1 cellular context compared by ENCODE assay signal in the genomic region with DNA sequence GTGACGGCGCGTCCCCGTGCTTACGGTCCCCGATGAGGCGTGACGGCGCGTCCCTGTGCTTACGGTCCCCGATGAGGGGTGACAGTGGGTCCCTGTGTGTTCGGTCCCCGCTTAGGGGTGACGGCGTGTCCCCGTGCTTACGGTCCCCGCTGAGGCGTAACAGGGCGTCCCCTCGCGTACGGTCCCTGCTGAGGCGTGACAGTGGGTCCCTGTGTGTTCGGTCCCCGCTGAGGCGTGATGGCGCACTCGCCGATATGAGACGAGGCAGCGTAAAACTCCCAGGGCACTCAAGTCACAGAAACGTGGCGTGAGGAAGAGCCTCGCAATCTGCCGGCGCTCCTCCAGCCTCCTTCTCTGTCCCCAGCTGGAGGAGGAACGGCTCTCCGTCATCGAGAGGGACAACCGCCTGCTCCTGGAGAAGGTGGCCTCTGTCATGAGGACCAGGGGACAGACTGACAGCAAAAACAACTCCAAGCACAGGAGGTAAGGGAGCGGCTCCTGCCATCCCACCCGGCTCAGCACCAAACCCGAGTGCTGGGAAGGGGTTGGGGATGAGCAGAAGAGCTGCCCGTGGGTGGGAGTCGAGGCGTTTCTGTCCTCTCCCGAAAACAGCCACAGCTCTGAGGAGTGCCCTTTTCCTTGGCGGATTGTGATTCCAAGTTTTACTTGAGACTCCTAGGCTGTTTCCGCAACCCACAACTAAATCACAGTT.
TF ChIP-seq lines count a peak whose summit lies in the region.

No MANE protein-coding gene starts in this region.

TF ChIP-seq in GM23338, 12 proteins besides CTCF, POLR2A, EP300 and RAD21:
- TF ChIP-seq STAT1 (IDR thresholded peaks at IDR 0.05; ENCODE audit: unreplicated experiment) (no peak), ZNF331 (CRISPR knock-in tag; IDR thresholded peaks at IDR 0.05; ENCODE audit: low read depth) (no peak), EZH2 (IDR thresholded peaks at IDR 0.05; ENCODE audit: low read depth, unreplicated experiment) (no peak), ZNF114 (CRISPR knock-in tag; IDR thresholded peaks at IDR 0.05) (no peak), NANOG (IDR thresholded peaks at IDR 0.05; ENCODE audit: borderline replicate concordance) (no peak), EZH2phosphoT487 (IDR thresholded peaks at IDR 0.05; ENCODE audit: unreplicated experiment) (no peak), CREB1 (CRISPR knock-in tag; IDR thresholded peaks at IDR 0.05; ENCODE audit: low read depth) (no peak), JUNB (IDR thresholded peaks at IDR 0.05; ENCODE audit: unreplicated experiment) (no peak), POLR2AphosphoS5 (IDR thresholded peaks at IDR 0.05; ENCODE audit: low read depth) (no peak)
- TF ChIP-seq, protein P1, sequence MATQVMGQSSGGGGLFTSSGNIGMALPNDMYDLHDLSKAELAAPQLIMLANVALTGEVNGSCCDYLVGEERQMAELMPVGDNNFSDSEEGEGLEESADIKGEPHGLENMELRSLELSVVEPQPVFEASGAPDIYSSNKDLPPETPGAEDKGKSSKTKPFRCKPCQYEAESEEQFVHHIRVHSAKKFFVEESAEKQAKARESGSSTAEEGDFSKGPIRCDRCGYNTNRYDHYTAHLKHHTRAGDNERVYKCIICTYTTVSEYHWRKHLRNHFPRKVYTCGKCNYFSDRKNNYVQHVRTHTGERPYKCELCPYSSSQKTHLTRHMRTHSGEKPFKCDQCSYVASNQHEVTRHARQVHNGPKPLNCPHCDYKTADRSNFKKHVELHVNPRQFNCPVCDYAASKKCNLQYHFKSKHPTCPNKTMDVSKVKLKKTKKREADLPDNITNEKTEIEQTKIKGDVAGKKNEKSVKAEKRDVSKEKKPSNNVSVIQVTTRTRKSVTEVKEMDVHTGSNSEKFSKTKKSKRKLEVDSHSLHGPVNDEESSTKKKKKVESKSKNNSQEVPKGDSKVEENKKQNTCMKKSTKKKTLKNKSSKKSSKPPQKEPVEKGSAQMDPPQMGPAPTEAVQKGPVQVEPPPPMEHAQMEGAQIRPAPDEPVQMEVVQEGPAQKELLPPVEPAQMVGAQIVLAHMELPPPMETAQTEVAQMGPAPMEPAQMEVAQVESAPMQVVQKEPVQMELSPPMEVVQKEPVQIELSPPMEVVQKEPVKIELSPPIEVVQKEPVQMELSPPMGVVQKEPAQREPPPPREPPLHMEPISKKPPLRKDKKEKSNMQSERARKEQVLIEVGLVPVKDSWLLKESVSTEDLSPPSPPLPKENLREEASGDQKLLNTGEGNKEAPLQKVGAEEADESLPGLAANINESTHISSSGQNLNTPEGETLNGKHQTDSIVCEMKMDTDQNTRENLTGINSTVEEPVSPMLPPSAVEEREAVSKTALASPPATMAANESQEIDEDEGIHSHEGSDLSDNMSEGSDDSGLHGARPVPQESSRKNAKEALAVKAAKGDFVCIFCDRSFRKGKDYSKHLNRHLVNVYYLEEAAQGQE (IDR thresholded peaks at IDR 0.05; ENCODE audit: unreplicated experiment): no peak
- TF ChIP-seq, protein P2, sequence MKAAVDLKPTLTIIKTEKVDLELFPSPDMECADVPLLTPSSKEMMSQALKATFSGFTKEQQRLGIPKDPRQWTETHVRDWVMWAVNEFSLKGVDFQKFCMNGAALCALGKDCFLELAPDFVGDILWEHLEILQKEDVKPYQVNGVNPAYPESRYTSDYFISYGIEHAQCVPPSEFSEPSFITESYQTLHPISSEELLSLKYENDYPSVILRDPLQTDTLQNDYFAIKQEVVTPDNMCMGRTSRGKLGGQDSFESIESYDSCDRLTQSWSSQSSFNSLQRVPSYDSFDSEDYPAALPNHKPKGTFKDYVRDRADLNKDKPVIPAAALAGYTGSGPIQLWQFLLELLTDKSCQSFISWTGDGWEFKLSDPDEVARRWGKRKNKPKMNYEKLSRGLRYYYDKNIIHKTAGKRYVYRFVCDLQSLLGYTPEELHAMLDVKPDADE (IDR thresholded peaks at IDR 0.05): no peak
- TF ChIP-seq, protein P3, sequence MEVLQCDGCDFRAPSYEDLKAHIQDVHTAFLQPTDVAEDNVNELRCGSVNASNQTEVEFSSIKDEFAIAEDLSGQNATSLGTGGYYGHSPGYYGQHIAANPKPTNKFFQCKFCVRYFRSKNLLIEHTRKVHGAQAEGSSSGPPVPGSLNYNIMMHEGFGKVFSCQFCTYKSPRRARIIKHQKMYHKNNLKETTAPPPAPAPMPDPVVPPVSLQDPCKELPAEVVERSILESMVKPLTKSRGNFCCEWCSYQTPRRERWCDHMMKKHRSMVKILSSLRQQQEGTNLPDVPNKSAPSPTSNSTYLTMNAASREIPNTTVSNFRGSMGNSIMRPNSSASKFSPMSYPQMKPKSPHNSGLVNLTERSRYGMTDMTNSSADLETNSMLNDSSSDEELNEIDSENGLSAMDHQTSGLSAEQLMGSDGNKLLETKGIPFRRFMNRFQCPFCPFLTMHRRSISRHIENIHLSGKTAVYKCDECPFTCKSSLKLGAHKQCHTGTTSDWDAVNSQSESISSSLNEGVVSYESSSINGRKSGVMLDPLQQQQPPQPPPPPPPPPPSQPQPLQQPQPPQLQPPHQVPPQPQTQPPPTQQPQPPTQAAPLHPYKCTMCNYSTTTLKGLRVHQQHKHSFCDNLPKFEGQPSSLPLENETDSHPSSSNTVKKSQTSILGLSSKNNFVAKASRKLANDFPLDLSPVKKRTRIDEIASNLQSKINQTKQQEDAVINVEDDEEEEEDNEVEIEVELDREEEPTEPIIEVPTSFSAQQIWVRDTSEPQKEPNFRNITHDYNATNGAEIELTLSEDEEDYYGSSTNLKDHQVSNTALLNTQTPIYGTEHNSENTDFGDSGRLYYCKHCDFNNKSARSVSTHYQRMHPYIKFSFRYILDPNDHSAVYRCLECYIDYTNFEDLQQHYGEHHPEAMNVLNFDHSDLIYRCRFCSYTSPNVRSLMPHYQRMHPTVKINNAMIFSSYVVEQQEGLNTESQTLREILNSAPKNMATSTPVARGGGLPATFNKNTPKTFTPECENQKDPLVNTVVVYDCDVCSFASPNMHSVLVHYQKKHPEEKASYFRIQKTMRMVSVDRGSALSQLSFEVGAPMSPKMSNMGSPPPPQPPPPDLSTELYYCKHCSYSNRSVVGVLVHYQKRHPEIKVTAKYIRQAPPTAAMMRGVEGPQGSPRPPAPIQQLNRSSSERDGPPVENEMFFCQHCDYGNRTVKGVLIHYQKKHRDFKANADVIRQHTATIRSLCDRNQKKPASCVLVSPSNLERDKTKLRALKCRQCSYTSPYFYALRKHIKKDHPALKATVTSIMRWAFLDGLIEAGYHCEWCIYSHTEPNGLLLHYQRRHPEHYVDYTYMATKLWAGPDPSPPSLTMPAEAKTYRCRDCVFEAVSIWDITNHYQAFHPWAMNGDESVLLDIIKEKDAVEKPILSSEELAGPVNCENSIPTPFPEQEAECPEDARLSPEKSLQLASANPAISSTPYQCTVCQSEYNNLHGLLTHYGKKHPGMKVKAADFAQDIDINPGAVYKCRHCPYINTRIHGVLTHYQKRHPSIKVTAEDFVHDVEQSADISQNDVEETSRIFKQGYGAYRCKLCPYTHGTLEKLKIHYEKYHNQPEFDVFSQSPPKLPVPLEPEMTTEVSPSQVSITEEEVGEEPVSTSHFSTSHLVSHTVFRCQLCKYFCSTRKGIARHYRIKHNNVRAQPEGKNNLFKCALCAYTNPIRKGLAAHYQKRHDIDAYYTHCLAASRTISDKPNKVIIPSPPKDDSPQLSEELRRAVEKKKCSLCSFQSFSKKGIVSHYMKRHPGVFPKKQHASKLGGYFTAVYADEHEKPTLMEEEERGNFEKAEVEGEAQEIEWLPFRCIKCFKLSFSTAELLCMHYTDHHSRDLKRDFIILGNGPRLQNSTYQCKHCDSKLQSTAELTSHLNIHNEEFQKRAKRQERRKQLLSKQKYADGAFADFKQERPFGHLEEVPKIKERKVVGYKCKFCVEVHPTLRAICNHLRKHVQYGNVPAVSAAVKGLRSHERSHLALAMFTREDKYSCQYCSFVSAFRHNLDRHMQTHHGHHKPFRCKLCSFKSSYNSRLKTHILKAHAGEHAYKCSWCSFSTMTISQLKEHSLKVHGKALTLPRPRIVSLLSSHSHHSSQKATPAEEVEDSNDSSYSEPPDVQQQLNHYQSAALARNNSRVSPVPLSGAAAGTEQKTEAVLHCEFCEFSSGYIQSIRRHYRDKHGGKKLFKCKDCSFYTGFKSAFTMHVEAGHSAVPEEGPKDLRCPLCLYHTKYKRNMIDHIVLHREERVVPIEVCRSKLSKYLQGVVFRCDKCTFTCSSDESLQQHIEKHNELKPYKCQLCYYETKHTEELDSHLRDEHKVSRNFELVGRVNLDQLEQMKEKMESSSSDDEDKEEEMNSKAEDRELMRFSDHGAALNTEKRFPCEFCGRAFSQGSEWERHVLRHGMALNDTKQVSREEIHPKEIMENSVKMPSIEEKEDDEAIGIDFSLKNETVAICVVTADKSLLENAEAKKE (CRISPR knock-in tag; IDR thresholded peaks at IDR 0.05): no peak
